23 cellular contexts compared by ENCODE assay signal in the genomic region with DNA sequence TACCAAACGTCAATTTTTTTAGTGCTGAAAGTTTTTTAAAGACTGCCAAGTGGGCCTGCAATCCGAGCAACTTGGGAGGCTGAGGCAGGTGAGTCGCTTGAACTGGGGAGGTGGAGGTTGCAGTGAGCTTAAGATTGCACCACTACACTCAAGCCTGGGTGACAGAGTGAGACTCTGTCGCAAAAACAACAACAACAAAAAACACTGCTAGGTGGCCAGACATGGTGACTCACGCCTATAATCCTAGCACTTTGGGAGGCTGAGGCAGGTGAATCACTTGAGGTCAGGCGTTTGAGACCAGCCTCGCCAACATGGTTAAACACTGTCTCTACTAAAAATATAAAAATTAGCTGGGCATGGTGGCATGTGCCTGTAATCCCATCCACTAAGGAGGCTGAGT.
"Had no signal": no experiment of that assay in that cellular context is flagged by ENCODE, and none has a peak within 500 bp of the region (broad histone marks: within the 10 kb centered on the region; RNA-seq: fewer than 3 reads in every experiment).

No MANE protein-coding gene starts in this region.

- H3K4me3 ChIP-seq: tibial artery had no signal

- H3K79me2 ChIP-seq: parathyroid adenoma had no signal

- H3K27ac ChIP-seq: parathyroid adenoma, tibial artery had no signal

- DNase-seq: activated CD4-positive, alpha-beta T cell treated with anti-CD3 and anti-CD28 coated beads, Interleukin-2, amount 10 ng/mL, durations not matched to agents 7 days and 5 days; activated CD8-positive, alpha-beta memory T cell treated with anti-CD3 and anti-CD28 coated beads for 24 hours; activated CD8-positive, alpha-beta memory T cell treated with anti-CD3 and anti-CD28 coated beads, Interleukin-2, amount 50 U/mL, for 48 hours; activated effector memory CD4-positive, alpha-beta T cell treated with anti-CD3 and anti-CD28 coated beads, Interleukin-2, amount 50 U/mL, for 16 hours; activated naive CD4-positive, alpha-beta T cell treated with anti-CD3 and anti-CD28 coated beads, Interleukin-2, amount 50 U/mL, for 16 hours; activated T-cell treated with anti-CD3 and anti-CD28 coated beads, Interleukin-2, amount 50 U/mL, for 48 hours; effector CD4-positive, alpha-beta T cell; hypothalamus; midbrain; stimulated activated CD4-positive, alpha-beta T cell treated with anti-CD3 and anti-CD28 coated beads, Interleukin-12 subunit alpha, Interleukin-12 subunit beta, amount 100 ng/mL, for 4 hours; stimulated activated CD4-positive, alpha-beta T cell treated with anti-CD3 and anti-CD28 coated beads, Interleukin-1b, Interleukin-23, amount 100 ng/mL, for 48 hours; stimulated activated CD8-positive, alpha-beta memory T cell treated with anti-CD3 and anti-CD28 coated beads, Interleukin-4, amount 100 ng/mL, for 48 hours; stimulated activated naive CD4-positive, alpha-beta T cell; T-helper 1 cell; T-helper 9 cell; tibial artery had no signal

- FAIRE-seq: astrocyte, endothelial cell of umbilical vein, frontal cortex, keratinocyte, urothelium cell line had no signal

- ATAC-seq: left lobe of liver had no signal

- H3K4me1 ChIP-seq: parathyroid adenoma had no signal

- H3K36me3 ChIP-seq: tibial artery had no signal

- H3K27me3 ChIP-seq: tibial artery had no signal

- H2AFZ ChIP-seq: parathyroid adenoma had no signal

- H3K9ac ChIP-seq: parathyroid adenoma had no signal

- H3K9me3 ChIP-seq: tibial artery had no signal
